23 cellular contexts compared by ENCODE assay signal in the genomic region with DNA sequence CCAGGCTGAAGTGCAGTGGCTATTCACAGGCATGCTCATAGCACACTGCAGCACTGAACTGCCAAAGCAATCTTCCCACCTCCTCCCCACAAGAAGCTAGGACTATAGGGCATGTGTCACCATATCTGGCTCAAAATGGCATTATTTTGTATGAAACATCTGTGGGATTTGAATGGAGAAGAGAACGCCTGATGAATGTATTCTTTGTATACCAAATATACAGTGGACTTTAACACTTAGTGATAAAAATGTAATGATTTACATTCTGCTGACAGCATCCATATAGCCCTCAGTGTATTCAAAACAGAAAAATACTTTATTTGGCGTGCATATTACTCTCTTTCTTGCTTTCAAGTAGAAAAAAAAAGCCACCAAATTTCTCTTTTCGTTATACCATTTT.
"Had no signal": no experiment of that assay in that cellular context is flagged by ENCODE, and none has a peak within 500 bp of the region (broad histone marks: within the 10 kb centered on the region; RNA-seq: fewer than 3 reads in every experiment).

No MANE protein-coding gene starts in this region.

- H3K36me3 ChIP-seq: colonic mucosa had no signal

- ATAC-seq: activated CD4-positive, alpha-beta T cell treated with anti-CD3 and anti-CD28 coated beads for 36 hours; activated T-cell treated with anti-CD3 and anti-CD28 coated beads, Interleukin-2, amount 50 U/mL, for 4 hours; activated T-helper 17 cell treated with anti-CD3 and anti-CD28 coated beads, Interleukin-2, amount 50 U/mL, for 72 hours; T-cell had no signal

- H3K9me3 ChIP-seq: colonic mucosa, esophagus squamous epithelium had no signal

- H3K27me3 ChIP-seq: colonic mucosa, esophagus squamous epithelium had no signal

- DNase-seq: activated CD4-positive, alpha-beta memory T cell treated with anti-CD3 and anti-CD28 coated beads, Interleukin-2, amount 10 ng/mL, durations not matched to agents 7 days and 5 days; activated CD4-positive, alpha-beta T cell treated with anti-CD3 and anti-CD28 coated beads for 36 hours; activated CD4-positive, alpha-beta T cell treated with anti-CD3 and anti-CD28 coated beads, Interleukin-2, amount 10 ng/mL, durations not matched to agents 24 days and 14 days; activated CD4-positive, alpha-beta T cell treated with anti-CD3 and anti-CD28 coated beads, Interleukin-2, amount 50 U/mL, for 4 hours; activated CD4-positive, CD25-positive, alpha-beta regulatory T cell; activated CD4-positive, CD25-positive, alpha-beta regulatory T cell treated with anti-CD3 and anti-CD28 coated beads, Interleukin-2, amount 50 U/mL, for 72 hours; activated effector memory CD4-positive, alpha-beta T cell treated with Interleukin-2 at 50 U/mL for 16 hours; activated gamma-delta T cell treated with Interleukin-2 at 50 U/mL for 16 hours; activated naive CD4-positive, alpha-beta T cell treated with anti-CD3 and anti-CD28 coated beads, Interleukin-2, amount 50 U/mL, for 16 hours; activated naive CD4-positive, alpha-beta T cell treated with Interleukin-2 at 50 U/mL for 16 hours; activated T-cell treated with anti-CD3 and anti-CD28 coated beads, Interleukin-2, amount 50 U/mL, for 4 hours; amniotic stem cell; anterior cingulate cortex; caudate nucleus; colonic mucosa; effector CD8-positive, alpha-beta T cell; esophagus squamous epithelium; head of caudate nucleus; SW 1271; T-cell; T1000 had no signal

- H3K27ac ChIP-seq: colonic mucosa, epithelial cell of prostate, esophagus squamous epithelium had no signal

- H3K4me3 ChIP-seq: colonic mucosa, esophagus squamous epithelium had no signal

- H3K4me1 ChIP-seq: colonic mucosa had no signal
